In genomic region chr20:57223648-57224489, GRCh38 we compare ENCODE assay signal across 1 cellular context.
TF ChIP-seq lines count a peak whose summit lies in the region.

No MANE protein-coding gene starts in this region.

TF ChIP-seq in H1, 55 proteins besides CTCF, POLR2A, EP300 and RAD21 (continued from another document):
- no peak for TF ChIP-seq CHD7 (IDR thresholded peaks at IDR 0.05; ENCODE audit: insufficient replicate concordance, low read length)
- TF ChIP-seq MAX (IDR thresholded peaks at IDR 0.05) = no peak
- TF ChIP-seq E2F6 (IDR thresholded peaks at IDR 0.05) = no peak
